Comparison of ENCODE assay signal across 8 cellular contexts in the genomic region with DNA sequence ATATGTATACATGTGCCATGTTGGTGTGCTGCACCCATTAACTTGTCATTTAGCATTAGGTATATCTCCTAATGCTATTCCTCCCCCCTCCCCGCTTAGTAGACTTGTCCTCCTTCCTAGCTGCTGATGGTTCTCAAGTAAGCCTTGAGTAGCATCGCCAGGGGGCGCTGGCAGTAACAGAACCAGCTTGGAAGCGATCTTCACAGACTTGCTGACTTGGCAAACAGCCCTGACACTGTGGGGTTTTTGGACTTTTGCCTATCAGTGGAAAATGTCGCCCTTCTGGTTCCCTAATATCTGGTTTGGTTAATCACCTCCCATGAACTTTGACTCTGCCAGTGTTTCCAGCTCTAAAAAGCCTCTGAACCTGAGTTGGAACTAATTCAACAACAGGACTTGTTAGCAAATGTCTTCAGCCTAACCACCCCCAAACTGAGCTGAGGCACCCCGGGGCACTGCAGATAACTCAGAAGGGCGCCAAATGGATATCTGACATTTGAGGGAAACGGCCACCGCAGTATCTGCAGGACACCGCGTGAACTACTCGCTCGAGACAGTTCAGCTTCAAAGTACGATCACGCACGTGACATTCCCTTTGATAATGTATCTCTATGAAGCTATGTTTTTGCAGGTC. TPM values are rescaled to one million over a fixed set of nuclear protein-coding genes. Genes with fewer than 3 reads are reported as not detected.
DNase-seq lines count a peak whose midpoint lies in the region; ATAC-seq, FAIRE-seq and TF ChIP-seq lines count a peak whose summit lies in the region.

No MANE protein-coding gene starts in this region.

- H3K36me3 ChIP-seq in skeletal muscle tissue (ENCODE audit: control insufficient read depth in 3 of 3, insufficient read depth in 3 of 3, low read length in 3 of 3): peaks cover 17 to 18% (median 18%) of the 10 kb centered on the region in 3 donors

- H3K4me1 ChIP-seq in skeletal muscle tissue (ENCODE audit: control insufficient read depth in 3 of 3, insufficient read depth in 3 of 3, low read length in 3 of 3): peaks cover 16 to 38% (median 26%) of the 10 kb centered on the region in 3 donors

- peak; percentile 84 for DNase-seq in NCI-H2171 treated with DMSO at 0.1 percent for 48 hours (lab: John Stamatoyannopoulos, UW)
- DNase-seq in UCSD-AML1 (lab: John Stamatoyannopoulos, UW; ENCODE audit: unreplicated experiment): peak; percentile 88
- DNase-seq in iPS DF 4.7 (ENCODE audit: extremely low read depth, low spot score): peak; percentile 91

- peak; percentile 94 for FAIRE-seq in A204.1 (lab: Jason Lieb, UNC)

- TF ChIP-seq CTCF in brain (conservative IDR thresholded peaks at IDR 0.05): peak; percentile 87 to 92

- ATAC-seq in GM19324 (IDR thresholded peaks at IDR 0.05; ENCODE audit: low FRiP score, unreplicated experiment) (peak; percentile 49), HG03432 (IDR thresholded peaks at IDR 0.05; ENCODE audit: unreplicated experiment) (no peak)

- no peak overlapping the region for H3K9ac ChIP-seq in skeletal muscle tissue (ENCODE audit: low read depth in 1 of 3, low read length in 3 of 3)

- H3K9me3 ChIP-seq in skeletal muscle tissue (ENCODE audit: control insufficient read depth in 3 of 3, low read length in 3 of 3): no peaks in the 10 kb centered on the region

- H3K27ac ChIP-seq in skeletal muscle tissue (ENCODE audit: low read depth, low read length): peak overlapping the region; percentile 48

- no peaks in the 10 kb centered on the region for H3K9me3 Mint-ChIP-seq in brain

- peaks cover 3% of the 10 kb centered on the region for H3K27me3 Mint-ChIP-seq in brain

- H3K36me3 Mint-ChIP-seq in brain: peaks cover 42% of the 10 kb centered on the region

- H3K4me3 Mint-ChIP-seq in brain: peak overlapping the region in 1 of 5 experiments; percentile 12

- H3K4me1 Mint-ChIP-seq in brain: peaks cover 21% of the 10 kb centered on the region

- H3K4me3 ChIP-seq in skeletal muscle tissue (ENCODE audit: low read length in 3 of 3): peak overlapping the region in 2 of 3 donors; percentile 11 to 13

- no peaks in the 10 kb centered on the region for H3K27me3 ChIP-seq in skeletal muscle tissue (ENCODE audit: control insufficient read depth in 3 of 3, insufficient read depth in 3 of 3, low read length in 3 of 3)

- H3K27ac Mint-ChIP-seq in brain: peak overlapping the region in 4 of 5 experiments; percentile 10 to 78 (median 66)

RNA-seq across cellular contexts. Expression of gene SPATA32, which starts 15.4 kb away (rescaled TPM):
- polyA plus RNA-seq in brain (ENCODE audit: insufficient read depth, low read depth, low replicate concordance): not detected
- not detected for total RNA-seq in skeletal muscle tissue

RNA-seq across cellular contexts. Expression of gene MAP3K14, which starts 39.5 kb away (rescaled TPM):
- polyA plus RNA-seq in brain (ENCODE audit: insufficient read depth, low read depth, low replicate concordance): 6.8 TPM
- total RNA-seq in skeletal muscle tissue: 1.6 TPM

RNA-seq across cellular contexts. Expression of gene FMNL1, which starts 55.6 kb away (rescaled TPM):
- 26.1 TPM for polyA plus RNA-seq in brain (ENCODE audit: insufficient read depth, low read depth, low replicate concordance)
- total RNA-seq in skeletal muscle tissue: 3.1 TPM
